Comparison of ENCODE assay signal across 28 cellular contexts in the genomic region with DNA sequence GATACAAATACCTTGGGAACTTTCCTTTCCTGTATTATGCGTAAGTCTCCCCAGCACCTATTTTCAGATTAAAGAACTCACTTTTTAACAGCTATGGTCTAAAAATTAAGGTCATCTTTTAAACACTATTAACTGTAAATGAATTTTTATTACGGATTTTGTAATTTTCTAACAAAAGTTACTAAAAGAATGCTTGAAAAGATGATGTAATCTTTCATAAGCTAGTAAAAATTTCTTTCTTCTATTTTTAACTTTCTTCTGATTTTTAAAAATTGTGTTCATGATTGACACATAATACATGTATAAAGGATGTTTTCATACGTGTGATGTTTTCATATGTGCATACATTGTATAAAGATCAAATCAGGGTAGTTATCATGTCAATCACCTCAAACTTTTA.
DNase-seq lines count a peak whose midpoint lies in the region; ATAC-seq, FAIRE-seq and TF ChIP-seq lines count a peak whose summit lies in the region.
"Had no signal": no experiment of that assay in that cellular context is flagged by ENCODE, and none has a peak within 500 bp of the region (broad histone marks: within the 10 kb centered on the region; RNA-seq: fewer than 3 reads in every experiment).

No MANE protein-coding gene starts in this region.

- H2BK20ac ChIP-seq in H1 (ENCODE audit: low read length) = no peak overlapping the region

- H3K14ac ChIP-seq in H1 (ENCODE audit: insufficient read length) = no peak overlapping the region

- H4K5ac ChIP-seq in H1 (ENCODE audit: insufficient read length, low read depth, low read length) = no peak overlapping the region

- H3K9ac ChIP-seq in GM12878 (ENCODE audit: control insufficient read depth, insufficient read depth, low read length) (no peak overlapping the region), H1 (replicated peaks in 1 of 4; ENCODE audit: extremely low read depth in 1 of 4, low read depth in 3 of 4, low read length in 3 of 4) (no peak overlapping the region)
- H3K9ac ChIP-seq: BLaER1 had no signal

- H4K20me1 ChIP-seq in GM12878 (ENCODE audit: control insufficient read depth, insufficient read depth) = no peaks in the 10 kb centered on the region
- no peaks in the 10 kb centered on the region for H4K20me1 ChIP-seq in H1 (replicated peaks in 1 of 2; ENCODE audit: control insufficient read depth in 1 of 2, insufficient read depth in 2 of 2, low read length in 2 of 2)
- H4K20me1 ChIP-seq: BLaER1 had no signal

- ATAC-seq in GM12878 (no peak), HG03378 (IDR thresholded peaks at IDR 0.05; ENCODE audit: unreplicated experiment) (no peak), HG02759 (IDR thresholded peaks at IDR 0.05; ENCODE audit: unreplicated experiment) (no peak), GM21515 (IDR thresholded peaks at IDR 0.05; ENCODE audit: unreplicated experiment) (no peak)

- no peak overlapping the region for H3K4ac ChIP-seq in H1 (replicated peaks; ENCODE audit: insufficient read length, low read depth, low read length)

- FAIRE-seq in GM12878 (lab: Jason Lieb, UNC) = no peak
- peak; percentile 55 for FAIRE-seq in H1 (lab: Jason Lieb, UNC)
- FAIRE-seq: A204.1, G401.6, GM12892, GM18507 had no signal

- no peak overlapping the region for H2BK12ac ChIP-seq in H1 (ENCODE audit: low read depth, low read length)

- no peak overlapping the region for H2AK5ac ChIP-seq in H1 (ENCODE audit: low read depth, low read length)

- no peaks in the 10 kb centered on the region for H3K4me1 ChIP-seq in HEK293 (ENCODE audit: control insufficient read depth, insufficient read depth, low read length)
- H3K4me1 ChIP-seq in GM12878 (ENCODE audit: control insufficient read depth, insufficient read depth, low read length) = no peaks in the 10 kb centered on the region
- H3K4me1 ChIP-seq in H1 (replicated peaks in 1 of 4; ENCODE audit: control insufficient read depth in 3 of 4, insufficient read depth in 4 of 4, low read length in 3 of 4) = no peaks in the 10 kb centered on the region
- H3K4me1 ChIP-seq: BE2C, BLaER1 had no signal

- no peaks in the 10 kb centered on the region for H3K23me2 ChIP-seq in H1 (ENCODE audit: low read depth, low read length)

- WGBS in GM12878 (ENCODE audit: insufficient coverage, insufficient replicate concordance, low lambda C conversion rate, missing lambda C conversion rate) = 11% methylated on average over 3 of the region's 3 CpGs
- 91% methylated on average over 3 of the region's 3 CpGs; no CpG with 5 or more reads in 1 of the 2 experiments for WGBS in H1 (ENCODE audit: extremely low coverage in 1 of 2, insufficient coverage in 1 of 2, insufficient read length in 1 of 2, insufficient replicate concordance in 2 of 2, low coverage in 1 of 2, low lambda C conversion rate in 2 of 2, missing lambda C conversion rate in 1 of 2), 2 experiments

- CTCF ChIA-PET in HEK293 (lab: Yijun Ruan, JAX) (no interaction called here), HEK293T (lab: Yijun Ruan, JAX) (no interaction called here), GM12878 (lab: Yijun Ruan, JAX) (interaction anchor here (1.6 kb wide), 1 partner anchor 112 kb away, joined by 6 read pairs; no protein-coding TSS in a partner anchor), H1 (lab: Charles Lee; ENCODE audit: partially characterized antibody) (interaction anchor here (0.9 kb wide), 1 partner anchor 179 kb away, joined by 4 read pairs; no protein-coding TSS in a partner anchor)

- H3K9me3 ChIP-seq in HEK293 (ENCODE audit: control insufficient read depth, insufficient read depth, low read depth, low read length) (no peaks in the 10 kb centered on the region), GM12878 (replicated peaks; ENCODE audit: control insufficient read depth, insufficient read depth, low read length) (no peaks in the 10 kb centered on the region), H1 (ENCODE audit: insufficient read depth in 2 of 2, low read depth in 1 of 2, low read length in 1 of 2) (peaks cover 0 to 2% of the 10 kb centered on the region in 2 experiments; a peak in 1 of 4 replicates)
- H3K9me3 ChIP-seq: BE2C, BLaER1 had no signal

- no peak overlapping the region for H4K91ac ChIP-seq in H1 (replicated peaks; ENCODE audit: insufficient read length, low read length)

- no peak overlapping the region for H3K4me3 ChIP-seq in HEK293 (ENCODE audit: low read depth, low read length)
- no peak overlapping the region for H3K4me3 ChIP-seq in GM12878
- no peak overlapping the region for H3K4me3 ChIP-seq in H1 (ENCODE audit: extremely low read depth in 1 of 4, insufficient read depth in 2 of 4, low read depth in 3 of 4, low read length in 4 of 4)
- H3K4me3 ChIP-seq: BLaER1 had no signal

- no peak overlapping the region for H2BK15ac ChIP-seq in H1 (ENCODE audit: low read length)

- no peak overlapping the region for H4K8ac ChIP-seq in H1 (ENCODE audit: extremely low read depth, insufficient read depth, low read length)

- H3K56ac ChIP-seq in H1 (replicated peaks; ENCODE audit: insufficient read length, low read depth, low read length) = no peak overlapping the region

- no peak overlapping the region for H3K27ac ChIP-seq in HEK293 (ENCODE audit: extremely low read depth, low read depth, low read length)
- no peak overlapping the region for H3K27ac ChIP-seq in GM12878 (ENCODE audit: control insufficient read depth, insufficient read depth)
- no peak overlapping the region for H3K27ac ChIP-seq in H1 (ENCODE audit: low read depth, low read length)
- H3K27ac ChIP-seq: BLaER1 had no signal

- H3K18ac ChIP-seq in H1 (ENCODE audit: extremely low read depth, low read length) = no peak overlapping the region

- H3K79me2 ChIP-seq in GM12878 (ENCODE audit: control insufficient read depth, insufficient read depth, low read length) (no peaks in the 10 kb centered on the region), H1 (ENCODE audit: control insufficient read depth in 1 of 2, insufficient read depth in 2 of 2, low read length in 2 of 2) (no peaks in the 10 kb centered on the region)

- H3K36me3 Mint-ChIP-seq in type B pancreatic cell = no peaks in the 10 kb centered on the region
- H3K36me3 Mint-ChIP-seq: CD14-positive monocyte; CD4-positive, alpha-beta memory T cell; CD4-positive, CD25-positive, alpha-beta regulatory T cell; CD8-positive, alpha-beta memory T cell had no signal

- H2AFZ ChIP-seq in GM12878 (ENCODE audit: control insufficient read depth, low read depth, low read length) (no peak overlapping the region), H1 (ENCODE audit: low read length) (no peak overlapping the region)

- no peaks in the 10 kb centered on the region for H3K79me1 ChIP-seq in H1 (ENCODE audit: low read depth, low read length)

- no peaks in the 10 kb centered on the region for H3K27me3 ChIP-seq in GM12878 (replicated peaks in 1 of 2; ENCODE audit: control insufficient read depth in 2 of 2, insufficient read depth in 2 of 2, low read length in 1 of 2)
- H3K27me3 ChIP-seq in H1 (replicated peaks in 1 of 4; ENCODE audit: control insufficient read depth in 3 of 4, extremely low read depth in 1 of 4, insufficient read depth in 3 of 4, low read length in 3 of 4) = no peaks in the 10 kb centered on the region
- H3K27me3 ChIP-seq: BE2C, BLaER1 had no signal

- intact Hi-C loops in GM12878 (cut with micrococcal nuclease; ENCODE audit: unreplicated experiment) = no loop called here

- TF ChIP-seq RAD21 in GM12878 (IDR thresholded peaks at IDR 0.05; ENCODE audit: insufficient read depth, low read depth, low read length) (no peak), H1 (IDR thresholded peaks at IDR 0.05 in 1 of 2, conservative IDR thresholded peaks at IDR 0.05 in 1 of 2; ENCODE audit: low read depth in 2 of 2, low read length in 2 of 2) (no peak)

- no peak overlapping the region for H2BK5ac ChIP-seq in H1 (ENCODE audit: low read depth, low read length)

- BruUV-seq in GM12878 (replicated peaks; lab: Mats Ljungman, UMichigan) = no TSS peak

- no peaks in the 10 kb centered on the region for H3K27me3 Mint-ChIP-seq in type B pancreatic cell
- H3K27me3 Mint-ChIP-seq: CD4-positive, alpha-beta memory T cell; CD4-positive, CD25-positive, alpha-beta regulatory T cell had no signal

- no peak for TF ChIP-seq EP300 in GM12878 (IDR thresholded peaks at IDR 0.05; ENCODE audit: borderline replicate concordance in 1 of 2, control insufficient read depth in 1 of 2, low read depth in 2 of 2, low read length in 2 of 2)
- TF ChIP-seq EP300 in H1 (IDR thresholded peaks at IDR 0.05; ENCODE audit: borderline replicate concordance in 1 of 2, low read depth in 2 of 2, low read length in 2 of 2) = no peak

- no peak overlapping the region for H3K4me3 Mint-ChIP-seq in type B pancreatic cell
- H3K4me3 Mint-ChIP-seq: CD14-positive monocyte; CD4-positive, CD25-positive, alpha-beta regulatory T cell; CD8-positive, alpha-beta memory T cell had no signal

- H3K9me3 Mint-ChIP-seq in type B pancreatic cell = peaks cover 5% of the 10 kb centered on the region

- TF ChIP-seq POLR2A in GM12878 (IDR thresholded peaks at IDR 0.05; ENCODE audit: low read depth, low read length) (no peak), H1 (IDR thresholded peaks at IDR 0.05; ENCODE audit: control extremely low read depth in 1 of 2, low read depth in 2 of 2, low read length in 2 of 2) (no peak)

- POLR2A ChIA-PET in HEK293 (lab: Yijun Ruan, JAX) (no interaction called here), HEK293T (lab: Yijun Ruan, JAX) (no interaction called here), GM12878 (lab: Charles Lee) (no interaction called here), H1 (lab: Charles Lee; ENCODE audit: partially characterized antibody) (no interaction called here)

- peaks cover 6% of the 10 kb centered on the region for H3K4me1 Mint-ChIP-seq in type B pancreatic cell (ENCODE audit: unreplicated experiment)
- H3K4me1 Mint-ChIP-seq: CD14-positive monocyte; CD4-positive, alpha-beta memory T cell; CD4-positive, CD25-positive, alpha-beta regulatory T cell; CD8-positive, alpha-beta memory T cell had no signal

- TF ChIP-seq CTCF in HEK293 (tag by site-specific recombination; IDR thresholded peaks at IDR 0.05) = no peak
- TF ChIP-seq CTCF in GM12878 (IDR thresholded peaks at IDR 0.05 in 2 of 3, conservative IDR thresholded peaks at IDR 0.05 in 1 of 3; ENCODE audit: control insufficient read depth in 2 of 3, extremely low read depth in 1 of 3, insufficient read depth in 1 of 3, low read depth in 3 of 3, low read length in 3 of 3) = no peak
- no peak for TF ChIP-seq CTCF in H1 (IDR thresholded peaks at IDR 0.05; ENCODE audit: control extremely low read depth in 1 of 3, insufficient read depth in 1 of 3, low read depth in 1 of 3, low read length in 3 of 3)
- no peak for TF ChIP-seq CTCF in type B pancreatic cell (conservative IDR thresholded peaks at IDR 0.05)

- H3K36me3 ChIP-seq in HEK293 (ENCODE audit: control insufficient read depth in 2 of 2, insufficient read depth in 1 of 2, low read length in 2 of 2) = no peaks in the 10 kb centered on the region
- H3K36me3 ChIP-seq in GM12878 (ENCODE audit: control insufficient read depth in 2 of 2, insufficient read depth in 2 of 2, low read length in 1 of 2) = no peaks in the 10 kb centered on the region
- H3K36me3 ChIP-seq in H1 (ENCODE audit: control insufficient read depth in 2 of 4, insufficient read depth in 4 of 4, low read length in 3 of 4) = no peaks in the 10 kb centered on the region
- H3K36me3 ChIP-seq: BE2C, BLaER1 had no signal

- no peak overlapping the region for H3K4me2 ChIP-seq in GM12878 (ENCODE audit: control insufficient read depth, insufficient read depth)
- H3K4me2 ChIP-seq in H1 (ENCODE audit: insufficient read depth in 1 of 2, low read depth in 2 of 2, low read length in 2 of 2) = no peak overlapping the region
- H3K4me2 ChIP-seq: BLaER1 had no signal

- RAD21 ChIA-PET in GM12878 (lab: Charles Lee; ENCODE audit: unreplicated experiment) = interaction anchor here (1.3 kb wide), 1 partner anchor 98 kb away, joined by 3 read pairs; no protein-coding TSS in a partner anchor

- H2BK120ac ChIP-seq in H1 (replicated peaks; ENCODE audit: low read depth, low read length) = no peak overlapping the region

- SMC1A ChIA-PET in GM12878 (lab: Charles Lee; ENCODE audit: uncharacterized antibody, unreplicated experiment) = interaction anchor here (1.3 kb wide), 1 partner anchor 16 kb away, joined by 3 read pairs; no protein-coding TSS in a partner anchor

- DNase-seq in HEK293T (ENCODE audit: extremely low spot score) (no peak), GM12878 (ENCODE audit: low read depth, low spot score) (no peak), H1 (ENCODE audit: low read depth in 1 of 2, low spot score in 2 of 2) (no peak), type B pancreatic cell (ENCODE audit: extremely low spot score, unreplicated experiment) (no peak)
- DNase-seq: 8988T; ACHN; BE2C; C1 segment of cervical spinal cord; CD4-positive, alpha-beta memory T cell; CD4-positive, CD25-positive, alpha-beta regulatory T cell; CD8-positive, alpha-beta memory T cell; COR-L47; DMS 273 treated with DMSO at 0.1 percent for 48 hours; DMS153; DMS53; DMS79; DND-41; GF-D8 had no signal

- H3K27ac Mint-ChIP-seq in type B pancreatic cell = no peak overlapping the region
- H3K27ac Mint-ChIP-seq: CD14-positive monocyte; CD4-positive, alpha-beta memory T cell; CD4-positive, CD25-positive, alpha-beta regulatory T cell; CD8-positive, alpha-beta memory T cell had no signal

- in situ Hi-C loops in GM12878 (cut with MboI) = no loop called here

- H3K23ac ChIP-seq in H1 (ENCODE audit: insufficient read length) = no peak overlapping the region

Comparison
In these comparisons a context has a peak if more than half of its experiments do, and no peak if none do; other contexts are left out.
1. CTCF ChIA-PET loops: an anchor here in GM12878 (1.6 kb wide) and H1 (0.9 kb wide); none called in HEK293 and HEK293T.
2. Of the 9 proteins assayed by ChIP-seq in both HEK293 and GM12878: peak only in HEK293: ATF2; only in GM12878: none; in both: none; in neither: 8.